In genomic region chr10:77441541-77442175, GRCh38 we compare ENCODE assay signal across 25 cellular contexts.
A peak's percentile ranks its signal among the peaks of the same experiment; 100 is the strongest.
DNase-seq lines count a peak whose midpoint lies in the region; ATAC-seq lines count a peak whose summit lies in the region.
"Had no signal": no experiment of that assay in that cellular context is flagged by ENCODE, and none has a peak within 500 bp of the region (broad histone marks: within the 10 kb centered on the region; RNA-seq: fewer than 3 reads in every experiment).

No MANE protein-coding gene starts in this region.

- POLR2A ChIA-PET in activated CD4-positive, alpha-beta T cell treated with anti-CD3 and anti-CD28 coated beads for 36 hours (lab: Charles Lee) = no interaction called here

- H3K36me3 ChIP-seq in NT2/D1 (ENCODE audit: insufficient read depth, insufficient read length, low read length) = no peaks in the 10 kb centered on the region
- H3K36me3 ChIP-seq: heart left ventricle, Peyer's patch, transverse colon had no signal

- H3K4me3 ChIP-seq in NT2/D1 (ENCODE audit: insufficient read length, low read depth) = no peak overlapping the region
- H3K4me3 ChIP-seq: dorsolateral prefrontal cortex, heart left ventricle, Peyer's patch, transverse colon had no signal

- no peaks in the 10 kb centered on the region for H3K36me3 Mint-ChIP-seq in activated CD4-positive, alpha-beta T cell treated with anti-CD3 and anti-CD28 coated beads for 36 hours (ENCODE audit: low read depth)
- H3K36me3 Mint-ChIP-seq: activated naive CD8-positive, alpha-beta T cell treated with anti-CD3 and anti-CD28 coated beads for 36 hours; CD4-positive, alpha-beta memory T cell had no signal

- ATAC-seq in GM21515 (IDR thresholded peaks at IDR 0.05; ENCODE audit: unreplicated experiment) = no peak
- ATAC-seq in activated CD4-positive, alpha-beta T cell treated with anti-CD3 and anti-CD28 coated beads for 36 hours = no peak
- ATAC-seq: activated CD4-positive, CD25-positive, alpha-beta regulatory T cell treated with anti-CD3 and anti-CD28 coated beads, Interleukin-2, amount 50 U/mL, for 24 hours; HCT116; heart left ventricle had no signal

- peaks cover 2% of the 10 kb centered on the region for H3K27me3 Mint-ChIP-seq in activated CD4-positive, alpha-beta T cell treated with anti-CD3 and anti-CD28 coated beads for 36 hours
- H3K27me3 Mint-ChIP-seq: activated CD4-positive, alpha-beta memory T cell treated with anti-CD3 and anti-CD28 coated beads, Interleukin-2, amount 10 ng/mL, durations not matched to agents 7 days and 5 days; IgD-negative memory B cell; stimulated activated naive CD8-positive, alpha-beta T cell treated with anti-CD3 and anti-CD28 coated beads, Interleukin-15, Interleukin-2, amounts not matched to agents 100 ng/mL and 50 ng/mL, for 24 hours had no signal

- no peak overlapping the region for H3K9ac ChIP-seq in NT2/D1 (ENCODE audit: insufficient read length, low read depth)

- peaks cover 7% of the 10 kb centered on the region for H3K4me1 ChIP-seq in NT2/D1 (ENCODE audit: insufficient read depth, insufficient read length)
- H3K4me1 ChIP-seq: heart left ventricle, Peyer's patch, transverse colon had no signal

- no peak overlapping the region for H3K4me3 Mint-ChIP-seq in activated CD4-positive, alpha-beta T cell treated with anti-CD3 and anti-CD28 coated beads for 36 hours
- H3K4me3 Mint-ChIP-seq: activated CD4-positive, alpha-beta memory T cell treated with anti-CD3 and anti-CD28 coated beads, Interleukin-2, amount 10 ng/mL, durations not matched to agents 7 days and 5 days; activated naive CD8-positive, alpha-beta T cell treated with anti-CD3 and anti-CD28 coated beads for 36 hours; CD4-positive, alpha-beta memory T cell; IgD-negative memory B cell; neural crest cell; stimulated activated naive CD8-positive, alpha-beta T cell treated with anti-CD3 and anti-CD28 coated beads, Interleukin-15, Interleukin-2, amounts not matched to agents 100 ng/mL and 50 ng/mL, for 24 hours had no signal

- no peaks in the 10 kb centered on the region for H3K4me1 Mint-ChIP-seq in activated CD4-positive, alpha-beta T cell treated with anti-CD3 and anti-CD28 coated beads for 36 hours
- H3K4me1 Mint-ChIP-seq: activated CD4-positive, alpha-beta memory T cell treated with anti-CD3 and anti-CD28 coated beads, Interleukin-2, amount 10 ng/mL, durations not matched to agents 7 days and 5 days; activated naive CD8-positive, alpha-beta T cell treated with anti-CD3 and anti-CD28 coated beads for 36 hours; CD4-positive, alpha-beta memory T cell had no signal

- CTCF ChIA-PET in activated CD4-positive, alpha-beta T cell treated with anti-CD3 and anti-CD28 coated beads for 36 hours (lab: Charles Lee) = interaction anchor here (0.7 kb wide), 1 partner anchor 61 kb away, joined by 4 read pairs; no protein-coding TSS in a partner anchor

- no peaks in the 10 kb centered on the region for H3K27me3 ChIP-seq in NT2/D1 (ENCODE audit: insufficient read depth, insufficient read length)
- H3K27me3 ChIP-seq: dorsolateral prefrontal cortex, Peyer's patch, transverse colon had no signal

- intact Hi-C loops in activated CD4-positive, alpha-beta T cell treated with anti-CD3 and anti-CD28 coated beads for 36 hours (cut with DNase I, micrococcal nuclease) = no loop called here

- no peaks in the 10 kb centered on the region for H3K9me3 Mint-ChIP-seq in activated CD4-positive, alpha-beta T cell treated with anti-CD3 and anti-CD28 coated beads for 36 hours (ENCODE audit: low read depth)
- H3K9me3 Mint-ChIP-seq: activated CD4-positive, alpha-beta memory T cell treated with anti-CD3 and anti-CD28 coated beads, Interleukin-2, amount 10 ng/mL, durations not matched to agents 7 days and 5 days; activated naive CD8-positive, alpha-beta T cell treated with anti-CD3 and anti-CD28 coated beads for 36 hours; neural crest cell; stimulated activated naive CD8-positive, alpha-beta T cell treated with anti-CD3 and anti-CD28 coated beads, Interleukin-15, Interleukin-2, amounts not matched to agents 100 ng/mL and 50 ng/mL, for 24 hours had no signal

- H3K27ac Mint-ChIP-seq in activated CD4-positive, alpha-beta T cell treated with anti-CD3 and anti-CD28 coated beads for 36 hours = no peak overlapping the region
- H3K27ac Mint-ChIP-seq: activated CD4-positive, alpha-beta memory T cell treated with anti-CD3 and anti-CD28 coated beads, Interleukin-2, amount 10 ng/mL, durations not matched to agents 7 days and 5 days; activated naive CD8-positive, alpha-beta T cell treated with anti-CD3 and anti-CD28 coated beads for 36 hours; CD4-positive, alpha-beta memory T cell; IgD-negative memory B cell; progenitor cell of endocrine pancreas; stimulated activated naive CD8-positive, alpha-beta T cell treated with anti-CD3 and anti-CD28 coated beads, Interleukin-15, Interleukin-2, amounts not matched to agents 100 ng/mL and 50 ng/mL, for 24 hours had no signal

- H3K9me3 ChIP-seq in NT2/D1 (ENCODE audit: insufficient read depth, low read length) = no peaks in the 10 kb centered on the region
- H3K9me3 ChIP-seq: heart left ventricle, Peyer's patch, transverse colon had no signal

- DNase-seq in DMS79 treated with DMSO at 0.1 percent for 48 hours (lab: John Stamatoyannopoulos, UW) (peak; percentile 28), DMS79 (lab: John Stamatoyannopoulos, UW) (no peak), NCI-H146 treated with DMSO at 0.1 percent for 48 hours (lab: John Stamatoyannopoulos, UW; ENCODE audit: unreplicated experiment) (peak; percentile 61), NT2/D1 (ENCODE audit: low read depth, low spot score) (peak; percentile 25), retina (peak; percentile 42)
- DNase-seq in activated CD4-positive, alpha-beta T cell treated with anti-CD3 and anti-CD28 coated beads for 36 hours = no peak
- no peak for DNase-seq in central memory CD4-positive, alpha-beta T cell
- DNase-seq: 8988T; activated CD4-positive, alpha-beta memory T cell treated with anti-CD3 and anti-CD28 coated beads, Interleukin-2, amount 10 ng/mL, durations not matched to agents 7 days and 5 days; activated effector memory CD4-positive, alpha-beta T cell treated with Interleukin-2 at 50 U/mL for 16 hours; activated naive CD8-positive, alpha-beta T cell treated with anti-CD3 and anti-CD28 coated beads for 36 hours; CD4-positive, alpha-beta memory T cell; dorsolateral prefrontal cortex; heart left ventricle; kidney glomerular epithelial cell; NCI-H1105 treated with DMSO at 0.1 percent for 48 hours; Peyer's patch; transverse colon had no signal

Comparison
In these comparisons a context has a peak if more than half of its experiments do, and no peak if none do; other contexts are left out.
1. DNase-seq: peak in DMS79 treated with DMSO at 0.1 percent for 48 hours (single experiment), NCI-H146 treated with DMSO at 0.1 percent for 48 hours (single experiment), NT2/D1 (single experiment) and retina (single experiment); none in DMS79 (single experiment), activated CD4-positive, alpha-beta T cell treated with anti-CD3 and anti-CD28 coated beads for 36 hours (single experiment) and central memory CD4-positive, alpha-beta T cell (single experiment).